Comparison of ENCODE assay signal across 18 cellular contexts in the genomic region with DNA sequence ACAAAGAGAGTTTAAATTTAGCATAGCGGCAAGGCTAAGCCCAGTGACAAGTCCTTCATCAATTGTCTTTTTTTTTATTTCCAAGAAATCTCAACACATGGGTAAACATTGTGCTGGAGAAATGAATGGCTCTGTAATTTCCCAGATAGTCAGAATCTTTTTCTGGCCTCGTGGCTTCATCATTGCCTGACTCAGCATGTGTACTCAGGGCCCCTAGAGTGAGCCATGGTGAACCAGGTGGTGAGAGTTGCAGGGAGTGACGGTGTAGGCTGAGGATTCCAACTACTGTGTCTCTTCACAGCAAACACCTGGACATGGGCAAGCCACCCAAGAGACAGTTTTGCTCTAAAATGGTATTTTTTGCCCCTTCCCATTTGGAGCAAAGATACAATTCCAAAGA.
"Had no signal": no experiment of that assay in that cellular context is flagged by ENCODE, and none has a peak within 500 bp of the region (broad histone marks: within the 10 kb centered on the region; RNA-seq: fewer than 3 reads in every experiment).

No MANE protein-coding gene starts in this region.

- H3K4me1 ChIP-seq: adrenal gland, vagina had no signal

- ATAC-seq: activated CD8-positive, alpha-beta T cell treated with anti-CD3 and anti-CD28 coated beads for 36 hours; natural killer cell treated with Interleukin-12 subunit alpha and Interleukin-12 subunit beta and Interleukin-15 and Interleukin-18, amount 100 ng/mL, for 72 hours had no signal

- H3K27me3 ChIP-seq: adrenal gland, cardiac muscle cell, esophagus muscularis mucosa, transverse colon, vagina had no signal

- H3K4me3 ChIP-seq: adrenal gland, cardiac muscle cell, esophagus muscularis mucosa, skin epidermis, transverse colon, vagina had no signal

- H3K9me3 ChIP-seq: adrenal gland, esophagus muscularis mucosa, transverse colon, vagina had no signal

- H3K27ac ChIP-seq: adrenal gland, cardiac muscle cell, esophagus muscularis mucosa, skin epidermis, transverse colon, vagina had no signal

- DNase-seq: activated B cell treated with CpG ODN at 0.5 μM for 24 hours; activated CD4-positive, alpha-beta T cell treated with anti-CD3 and anti-CD28 coated beads for 48 hours; activated CD8-positive, alpha-beta T cell treated with anti-CD3 and anti-CD28 coated beads for 36 hours; activated effector memory CD4-positive, alpha-beta T cell treated with anti-CD3 and anti-CD28 coated beads, Interleukin-2, amount 50 U/mL, for 16 hours; activated T-cell treated with anti-CD3 and anti-CD28 coated beads, Interleukin-2, amount 50 U/mL, for 48 hours; adrenal gland; hypothalamus; kidney glomerular epithelial cell; posterior cingulate gyrus; stimulated activated CD4-positive, alpha-beta T cell treated with anti-CD3 and anti-CD28 coated beads, Interleukin-15, amount 100 ng/mL, for 24 hours; stimulated activated CD4-positive, alpha-beta T cell treated with anti-CD3 and anti-CD28 coated beads, Interleukin-4, amount 100 ng/mL, for 1 hour; stimulated activated naive CD4-positive, alpha-beta T cell; transverse colon had no signal

- H3K36me3 ChIP-seq: adrenal gland, cardiac muscle cell, esophagus muscularis mucosa, transverse colon, vagina had no signal
